10 cellular contexts compared by ENCODE assay signal in genomic region chr2:24886640-24887324, GRCh38. TPM values are rescaled to one million over a fixed set of nuclear protein-coding genes. Genes with fewer than 3 reads are reported as not detected.
DNase-seq lines count a peak whose midpoint lies in the region; ATAC-seq and TF ChIP-seq lines count a peak whose summit lies in the region.
"Had no signal": no experiment of that assay in that cellular context is flagged by ENCODE, and none has a peak within 500 bp of the region (broad histone marks: within the 10 kb centered on the region; RNA-seq: fewer than 3 reads in every experiment).

No MANE protein-coding gene starts in this region.

- H3K36me3 ChIP-seq in Peyer's patch (no peaks in the 10 kb centered on the region), thoracic aorta (no peaks in the 10 kb centered on the region)
- H3K36me3 ChIP-seq: neutrophil had no signal

- H3K27ac ChIP-seq in Peyer's patch: peak overlapping the region; percentile 21 to 67 (median 34)
- H3K27ac ChIP-seq in thoracic aorta: peak overlapping the region in 1 of 2 donors; percentile 40
- H3K27ac ChIP-seq: A549, neutrophil had no signal

- H3K27me3 ChIP-seq in Peyer's patch (no peaks in the 10 kb centered on the region), thoracic aorta (replicated peaks; ENCODE audit: insufficient read depth) (no peaks in the 10 kb centered on the region)
- H3K27me3 ChIP-seq: neutrophil had no signal

- no peaks in the 10 kb centered on the region for H3K4me1 ChIP-seq in Peyer's patch
- H3K4me1 ChIP-seq in thoracic aorta (ENCODE audit: control insufficient read depth in 1 of 2, low read depth in 2 of 2): peaks cover 0 to 13% of the 10 kb centered on the region in 2 donors
- H3K4me1 ChIP-seq: A549 had no signal

- no peak for ATAC-seq in activated T-cell treated with anti-CD3 and anti-CD28 coated beads, Interleukin-2, amount 50 U/mL, for 4 hours
- no peak for ATAC-seq in thoracic aorta (ENCODE audit: insufficient number of reproducible peaks, low FRiP score, low read depth)
- no peak for ATAC-seq in GM18868 (IDR thresholded peaks at IDR 0.05; ENCODE audit: unreplicated experiment)
- ATAC-seq: A549 had no signal

- H3K4me3 ChIP-seq in Peyer's patch (peak overlapping the region in 2 of 4 donors; percentile 0 to 7), thoracic aorta (peak overlapping the region; percentile 43)
- H3K4me3 ChIP-seq: A549 had no signal

- H3K27me3 Mint-ChIP-seq in activated T-cell treated with anti-CD3 and anti-CD28 coated beads, Interleukin-2, amount 50 U/mL, for 4 hours (ENCODE audit: low read depth): no peaks in the 10 kb centered on the region

- DNase-seq in activated T-cell treated with anti-CD3 and anti-CD28 coated beads, Interleukin-2, amount 50 U/mL, for 4 hours: no peak
- DNase-seq in activated T-cell treated with anti-CD3 and anti-CD28 coated beads for 4 hours (no peak), Peyer's patch (peak in 1 of 3 donors; percentile 20), kidney glomerular epithelial cell (lab: John Stamatoyannopoulos, UW) (peak; percentile 9), thoracic aorta (ENCODE audit: low spot score) (no peak), NCI-H187 (lab: John Stamatoyannopoulos, UW) (no peak)
- DNase-seq in effector CD8-positive, alpha-beta T cell (lab: John Stamatoyannopoulos, UW): no peak

- peaks cover under 1% of the 10 kb centered on the region for H3K9me3 Mint-ChIP-seq in activated T-cell treated with anti-CD3 and anti-CD28 coated beads, Interleukin-2, amount 50 U/mL, for 4 hours

- peak overlapping the region; percentile 38 for H3K4me3 Mint-ChIP-seq in activated T-cell treated with anti-CD3 and anti-CD28 coated beads, Interleukin-2, amount 50 U/mL, for 4 hours

- TF ChIP-seq POLR2A in Peyer's patch (IDR thresholded peaks at IDR 0.05): no peak

- H3K9me3 ChIP-seq in Peyer's patch (no peaks in the 10 kb centered on the region), thoracic aorta (peaks cover under 1% of the 10 kb centered on the region)
- H3K9me3 ChIP-seq: A549, neutrophil had no signal

- peaks cover 3% of the 10 kb centered on the region for H3K36me3 Mint-ChIP-seq in activated T-cell treated with anti-CD3 and anti-CD28 coated beads, Interleukin-2, amount 50 U/mL, for 4 hours (ENCODE audit: insufficient read depth)

- TF ChIP-seq CTCF in Peyer's patch (IDR thresholded peaks at IDR 0.05) (no peak), thoracic aorta (IDR thresholded peaks at IDR 0.05) (no peak)

- peaks cover 20% of the 10 kb centered on the region for H3K4me1 Mint-ChIP-seq in activated T-cell treated with anti-CD3 and anti-CD28 coated beads, Interleukin-2, amount 50 U/mL, for 4 hours (ENCODE audit: low read depth)

RNA-seq across cellular contexts. Expression of gene ADCY3, which starts 33.3 kb away (rescaled TPM):
- 10 to 100 TPM; 68.7 to 83.7 (median 71.2) TPM for total RNA-seq in activated T-cell treated with anti-CD3 and anti-CD28 coated beads, Interleukin-2, amount 50 U/mL, for 4 hours
- total RNA-seq in Peyer's patch (100 to 1,000 TPM in 1 of 4 donors, 10 to 100 TPM in 3; 23.6 to 195 (median 56.4) TPM), thoracic aorta (10 to 100 TPM; 51.9 to 78.9 TPM)
